Comparison of ENCODE assay signal across 1 cellular context in the genomic region with DNA sequence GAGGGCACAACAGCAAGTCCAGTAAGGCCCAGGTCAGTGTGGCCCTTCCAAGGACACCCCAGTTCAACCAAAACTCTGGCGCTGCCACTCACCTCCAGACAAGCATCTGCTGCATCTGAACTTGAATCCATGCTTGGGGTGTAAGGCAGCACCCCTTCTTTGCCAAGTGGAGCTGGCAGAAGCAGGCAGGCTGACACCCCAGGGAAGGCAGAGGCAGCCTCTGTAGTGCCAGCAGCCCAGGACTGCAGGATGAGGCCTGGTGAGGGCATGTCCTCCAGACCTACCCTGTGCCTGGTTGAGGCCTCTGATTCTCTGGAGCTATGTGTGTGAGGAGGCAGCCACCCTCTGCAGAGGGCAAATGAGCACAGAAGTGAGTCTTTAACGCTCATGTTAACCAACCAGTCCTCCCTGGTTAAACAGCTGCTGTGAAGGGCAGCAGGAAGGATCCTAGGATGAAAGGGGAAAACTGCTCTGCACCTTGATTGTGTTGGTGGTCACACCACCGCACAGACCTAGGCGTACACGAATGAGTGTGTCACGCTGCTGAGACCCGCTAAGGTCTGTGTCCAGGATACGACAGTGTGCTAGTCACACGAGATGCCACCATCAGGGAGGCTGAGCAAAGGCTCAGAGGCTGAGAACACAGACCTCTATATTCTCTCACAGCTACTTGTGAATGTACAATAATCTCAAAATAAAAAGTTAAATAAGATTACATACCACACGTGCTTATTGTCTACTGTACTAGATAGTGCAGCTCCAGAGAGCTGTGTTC.
TF ChIP-seq lines count a peak whose summit lies in the region.

No MANE protein-coding gene starts in this region.

TF ChIP-seq in GM23338, 12 proteins besides CTCF, POLR2A, EP300 and RAD21 (continued from another document):
- TF ChIP-seq, protein P1, sequence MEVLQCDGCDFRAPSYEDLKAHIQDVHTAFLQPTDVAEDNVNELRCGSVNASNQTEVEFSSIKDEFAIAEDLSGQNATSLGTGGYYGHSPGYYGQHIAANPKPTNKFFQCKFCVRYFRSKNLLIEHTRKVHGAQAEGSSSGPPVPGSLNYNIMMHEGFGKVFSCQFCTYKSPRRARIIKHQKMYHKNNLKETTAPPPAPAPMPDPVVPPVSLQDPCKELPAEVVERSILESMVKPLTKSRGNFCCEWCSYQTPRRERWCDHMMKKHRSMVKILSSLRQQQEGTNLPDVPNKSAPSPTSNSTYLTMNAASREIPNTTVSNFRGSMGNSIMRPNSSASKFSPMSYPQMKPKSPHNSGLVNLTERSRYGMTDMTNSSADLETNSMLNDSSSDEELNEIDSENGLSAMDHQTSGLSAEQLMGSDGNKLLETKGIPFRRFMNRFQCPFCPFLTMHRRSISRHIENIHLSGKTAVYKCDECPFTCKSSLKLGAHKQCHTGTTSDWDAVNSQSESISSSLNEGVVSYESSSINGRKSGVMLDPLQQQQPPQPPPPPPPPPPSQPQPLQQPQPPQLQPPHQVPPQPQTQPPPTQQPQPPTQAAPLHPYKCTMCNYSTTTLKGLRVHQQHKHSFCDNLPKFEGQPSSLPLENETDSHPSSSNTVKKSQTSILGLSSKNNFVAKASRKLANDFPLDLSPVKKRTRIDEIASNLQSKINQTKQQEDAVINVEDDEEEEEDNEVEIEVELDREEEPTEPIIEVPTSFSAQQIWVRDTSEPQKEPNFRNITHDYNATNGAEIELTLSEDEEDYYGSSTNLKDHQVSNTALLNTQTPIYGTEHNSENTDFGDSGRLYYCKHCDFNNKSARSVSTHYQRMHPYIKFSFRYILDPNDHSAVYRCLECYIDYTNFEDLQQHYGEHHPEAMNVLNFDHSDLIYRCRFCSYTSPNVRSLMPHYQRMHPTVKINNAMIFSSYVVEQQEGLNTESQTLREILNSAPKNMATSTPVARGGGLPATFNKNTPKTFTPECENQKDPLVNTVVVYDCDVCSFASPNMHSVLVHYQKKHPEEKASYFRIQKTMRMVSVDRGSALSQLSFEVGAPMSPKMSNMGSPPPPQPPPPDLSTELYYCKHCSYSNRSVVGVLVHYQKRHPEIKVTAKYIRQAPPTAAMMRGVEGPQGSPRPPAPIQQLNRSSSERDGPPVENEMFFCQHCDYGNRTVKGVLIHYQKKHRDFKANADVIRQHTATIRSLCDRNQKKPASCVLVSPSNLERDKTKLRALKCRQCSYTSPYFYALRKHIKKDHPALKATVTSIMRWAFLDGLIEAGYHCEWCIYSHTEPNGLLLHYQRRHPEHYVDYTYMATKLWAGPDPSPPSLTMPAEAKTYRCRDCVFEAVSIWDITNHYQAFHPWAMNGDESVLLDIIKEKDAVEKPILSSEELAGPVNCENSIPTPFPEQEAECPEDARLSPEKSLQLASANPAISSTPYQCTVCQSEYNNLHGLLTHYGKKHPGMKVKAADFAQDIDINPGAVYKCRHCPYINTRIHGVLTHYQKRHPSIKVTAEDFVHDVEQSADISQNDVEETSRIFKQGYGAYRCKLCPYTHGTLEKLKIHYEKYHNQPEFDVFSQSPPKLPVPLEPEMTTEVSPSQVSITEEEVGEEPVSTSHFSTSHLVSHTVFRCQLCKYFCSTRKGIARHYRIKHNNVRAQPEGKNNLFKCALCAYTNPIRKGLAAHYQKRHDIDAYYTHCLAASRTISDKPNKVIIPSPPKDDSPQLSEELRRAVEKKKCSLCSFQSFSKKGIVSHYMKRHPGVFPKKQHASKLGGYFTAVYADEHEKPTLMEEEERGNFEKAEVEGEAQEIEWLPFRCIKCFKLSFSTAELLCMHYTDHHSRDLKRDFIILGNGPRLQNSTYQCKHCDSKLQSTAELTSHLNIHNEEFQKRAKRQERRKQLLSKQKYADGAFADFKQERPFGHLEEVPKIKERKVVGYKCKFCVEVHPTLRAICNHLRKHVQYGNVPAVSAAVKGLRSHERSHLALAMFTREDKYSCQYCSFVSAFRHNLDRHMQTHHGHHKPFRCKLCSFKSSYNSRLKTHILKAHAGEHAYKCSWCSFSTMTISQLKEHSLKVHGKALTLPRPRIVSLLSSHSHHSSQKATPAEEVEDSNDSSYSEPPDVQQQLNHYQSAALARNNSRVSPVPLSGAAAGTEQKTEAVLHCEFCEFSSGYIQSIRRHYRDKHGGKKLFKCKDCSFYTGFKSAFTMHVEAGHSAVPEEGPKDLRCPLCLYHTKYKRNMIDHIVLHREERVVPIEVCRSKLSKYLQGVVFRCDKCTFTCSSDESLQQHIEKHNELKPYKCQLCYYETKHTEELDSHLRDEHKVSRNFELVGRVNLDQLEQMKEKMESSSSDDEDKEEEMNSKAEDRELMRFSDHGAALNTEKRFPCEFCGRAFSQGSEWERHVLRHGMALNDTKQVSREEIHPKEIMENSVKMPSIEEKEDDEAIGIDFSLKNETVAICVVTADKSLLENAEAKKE (CRISPR knock-in tag; IDR thresholded peaks at IDR 0.05), result no peak
- TF ChIP-seq, protein P2, sequence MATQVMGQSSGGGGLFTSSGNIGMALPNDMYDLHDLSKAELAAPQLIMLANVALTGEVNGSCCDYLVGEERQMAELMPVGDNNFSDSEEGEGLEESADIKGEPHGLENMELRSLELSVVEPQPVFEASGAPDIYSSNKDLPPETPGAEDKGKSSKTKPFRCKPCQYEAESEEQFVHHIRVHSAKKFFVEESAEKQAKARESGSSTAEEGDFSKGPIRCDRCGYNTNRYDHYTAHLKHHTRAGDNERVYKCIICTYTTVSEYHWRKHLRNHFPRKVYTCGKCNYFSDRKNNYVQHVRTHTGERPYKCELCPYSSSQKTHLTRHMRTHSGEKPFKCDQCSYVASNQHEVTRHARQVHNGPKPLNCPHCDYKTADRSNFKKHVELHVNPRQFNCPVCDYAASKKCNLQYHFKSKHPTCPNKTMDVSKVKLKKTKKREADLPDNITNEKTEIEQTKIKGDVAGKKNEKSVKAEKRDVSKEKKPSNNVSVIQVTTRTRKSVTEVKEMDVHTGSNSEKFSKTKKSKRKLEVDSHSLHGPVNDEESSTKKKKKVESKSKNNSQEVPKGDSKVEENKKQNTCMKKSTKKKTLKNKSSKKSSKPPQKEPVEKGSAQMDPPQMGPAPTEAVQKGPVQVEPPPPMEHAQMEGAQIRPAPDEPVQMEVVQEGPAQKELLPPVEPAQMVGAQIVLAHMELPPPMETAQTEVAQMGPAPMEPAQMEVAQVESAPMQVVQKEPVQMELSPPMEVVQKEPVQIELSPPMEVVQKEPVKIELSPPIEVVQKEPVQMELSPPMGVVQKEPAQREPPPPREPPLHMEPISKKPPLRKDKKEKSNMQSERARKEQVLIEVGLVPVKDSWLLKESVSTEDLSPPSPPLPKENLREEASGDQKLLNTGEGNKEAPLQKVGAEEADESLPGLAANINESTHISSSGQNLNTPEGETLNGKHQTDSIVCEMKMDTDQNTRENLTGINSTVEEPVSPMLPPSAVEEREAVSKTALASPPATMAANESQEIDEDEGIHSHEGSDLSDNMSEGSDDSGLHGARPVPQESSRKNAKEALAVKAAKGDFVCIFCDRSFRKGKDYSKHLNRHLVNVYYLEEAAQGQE (IDR thresholded peaks at IDR 0.05; ENCODE audit: unreplicated experiment), result no peak
- TF ChIP-seq, protein P3, sequence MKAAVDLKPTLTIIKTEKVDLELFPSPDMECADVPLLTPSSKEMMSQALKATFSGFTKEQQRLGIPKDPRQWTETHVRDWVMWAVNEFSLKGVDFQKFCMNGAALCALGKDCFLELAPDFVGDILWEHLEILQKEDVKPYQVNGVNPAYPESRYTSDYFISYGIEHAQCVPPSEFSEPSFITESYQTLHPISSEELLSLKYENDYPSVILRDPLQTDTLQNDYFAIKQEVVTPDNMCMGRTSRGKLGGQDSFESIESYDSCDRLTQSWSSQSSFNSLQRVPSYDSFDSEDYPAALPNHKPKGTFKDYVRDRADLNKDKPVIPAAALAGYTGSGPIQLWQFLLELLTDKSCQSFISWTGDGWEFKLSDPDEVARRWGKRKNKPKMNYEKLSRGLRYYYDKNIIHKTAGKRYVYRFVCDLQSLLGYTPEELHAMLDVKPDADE (IDR thresholded peaks at IDR 0.05), result no peak
- TF ChIP-seq EZH2 (IDR thresholded peaks at IDR 0.05; ENCODE audit: low read depth, unreplicated experiment) (no peak), ZNF331 (CRISPR knock-in tag; IDR thresholded peaks at IDR 0.05; ENCODE audit: low read depth) (no peak), STAT1 (IDR thresholded peaks at IDR 0.05; ENCODE audit: unreplicated experiment) (no peak), EZH2phosphoT487 (IDR thresholded peaks at IDR 0.05; ENCODE audit: unreplicated experiment) (no peak), ZNF114 (CRISPR knock-in tag; IDR thresholded peaks at IDR 0.05) (no peak), NANOG (IDR thresholded peaks at IDR 0.05; ENCODE audit: borderline replicate concordance) (no peak)
TF ChIP-seq in GM23338: peak in this region for 0.
